Comparison of ENCODE assay signal across 8 cellular contexts in genomic region chr9:137049544-137050449, GRCh38. TPM values are rescaled to one million over a fixed set of nuclear protein-coding genes. Genes with fewer than 3 reads are reported as not detected.
DNase-seq lines count a peak whose midpoint lies in the region; ATAC-seq and TF ChIP-seq lines count a peak whose summit lies in the region.

No MANE protein-coding gene starts in this region.

- no peak overlapping the region for H3K27ac ChIP-seq in gastrocnemius medialis

- H3K27me3 Mint-ChIP-seq in Calu3 (ENCODE audit: unreplicated experiment) = no peaks in the 10 kb centered on the region

- H3K27me3 ChIP-seq in gastrocnemius medialis = peaks cover 33 to 68% (median 66%) of the 10 kb centered on the region in 3 donors

- intact Hi-C loops in gastrocnemius medialis (cut with DNase I; ENCODE audit: low total_unique reads) (no loop called here), Calu3 (cut with micrococcal nuclease; ENCODE audit: unreplicated experiment) (no loop called here)

- H3K4me1 Mint-ChIP-seq in Calu3 (ENCODE audit: low read depth, unreplicated experiment) = peaks cover 7% of the 10 kb centered on the region

- in situ Hi-C loops in ACHN (cut with HindIII; ENCODE audit: low pct_ligation_motif_present, low pct_unique_long_range_greater_than_20kb, low sequenced_read_pairs) = no loop called here
- in situ Hi-C loops in gastrocnemius medialis (cut with MboI; ENCODE audit: low sequenced_read_pairs in 4 of 4) = no loop called here

- no peak overlapping the region for H3K4me3 Mint-ChIP-seq in Calu3 (ENCODE audit: low read depth, unreplicated experiment)

- no peaks in the 10 kb centered on the region for H3K9me3 Mint-ChIP-seq in Calu3 (ENCODE audit: low read depth, unreplicated experiment)

- H3K4me1 ChIP-seq in gastrocnemius medialis = peaks cover 8 to 25% of the 10 kb centered on the region in 2 donors

- DNase-seq in ACHN = peak; percentile 41
- DNase-seq in NCI-H69 (lab: John Stamatoyannopoulos, UW) = peak; percentile 76
- DNase-seq in activated T-cell treated with anti-CD3 and anti-CD28 coated beads for 48 hours (ENCODE audit: low read depth) = peak; percentile 67
- DNase-seq in foreskin fibroblast = peak in 1 of 2 donors; percentile 76
- no peak for DNase-seq in gastrocnemius medialis
- no peak for DNase-seq in kidney glomerular epithelial cell (lab: John Stamatoyannopoulos, UW)
- DNase-seq in Calu3 = no peak

- H3K4me3 ChIP-seq in foreskin fibroblast (ENCODE audit: low read depth in 1 of 2, low read length in 2 of 2) (no peak overlapping the region), gastrocnemius medialis (no peak overlapping the region)

- no peak for TF ChIP-seq POLR2A in gastrocnemius medialis (IDR thresholded peaks at IDR 0.05)

- CTCF ChIA-PET in Calu3 (lab: Charles Lee) = no interaction called here

- TF ChIP-seq CTCF in GM12873 (IDR thresholded peaks at IDR 0.05; ENCODE audit: insufficient read depth, low read depth, low read length, missing control alignments) (peak; percentile 57), foreskin fibroblast (IDR thresholded peaks at IDR 0.05; ENCODE audit: low read depth, low read length) (peak; percentile 48), gastrocnemius medialis (IDR thresholded peaks at IDR 0.05 in 4 of 5, conservative IDR thresholded peaks at IDR 0.05 in 1 of 5) (peak in 3 of 5 experiments; percentile 6 to 44 (median 42)), Calu3 (IDR thresholded peaks at IDR 0.05; ENCODE audit: unreplicated experiment) (no peak)

- H3K27ac Mint-ChIP-seq in Calu3 (ENCODE audit: unreplicated experiment) = no peak overlapping the region

- no TSS peak for BruUV-seq in Calu3 (replicated peaks; lab: Mats Ljungman, UMichigan)

- H3K9me3 ChIP-seq in gastrocnemius medialis = no peaks in the 10 kb centered on the region

- ATAC-seq in gastrocnemius medialis = no peak

- H3K36me3 ChIP-seq in gastrocnemius medialis = no peaks in the 10 kb centered on the region

- H3K36me3 Mint-ChIP-seq in Calu3 (ENCODE audit: insufficient read depth, unreplicated experiment) = peaks cover 20% of the 10 kb centered on the region

RNA-seq across cellular contexts. Expression of gene NPDC1, which starts 3.8 kb away (rescaled TPM):
- total RNA-seq in gastrocnemius medialis = 10 to 100 TPM; 11.3 to 22.3 (median 19.0) TPM
- total RNA-seq in Calu3 (2022) = 65.2 and 78.6 TPM in 2 replicates

RNA-seq across cellular contexts. Expression of gene ENTPD2, which starts 4.1 kb away (rescaled TPM):
- total RNA-seq in gastrocnemius medialis (under 1 TPM in 2 of 4 donors, not detected in 2; 0.22 to 0.55 TPM), Calu3 (2022) (3.8 and 5.8 TPM in 2 replicates)

RNA-seq across cellular contexts. Expression of gene FUT7, which starts 17.9 kb away (rescaled TPM):
- not detected for total RNA-seq in gastrocnemius medialis
- total RNA-seq in Calu3 (2022) = not detected in 2 replicates

RNA-seq across cellular contexts. Expression of gene SAPCD2, which starts 20.6 kb away (rescaled TPM):
- total RNA-seq in gastrocnemius medialis = under 1 TPM in 3 of 4 donors, not detected in 1; 0.16 to 0.24 (median 0.17) TPM
- total RNA-seq in Calu3 (2022) = 38.4 and 41.1 TPM in 2 replicates

RNA-seq across cellular contexts. Expression of gene ABCA2, which starts 21.8 kb away (rescaled TPM):
- total RNA-seq in gastrocnemius medialis = 10 to 100 TPM; 14.1 to 20.0 (median 16.7) TPM
- 47.6 and 50.7 TPM in 2 replicates for total RNA-seq in Calu3 (2022)

Comparison
In these comparisons a context has a peak if more than half of its experiments do, and no peak if none do; other contexts are left out.
1. DNase-seq: peak in ACHN (single experiment), NCI-H69 (single experiment) and activated T-cell treated with anti-CD3 and anti-CD28 coated beads for 48 hours (single experiment); none in gastrocnemius medialis (0 of 2), kidney glomerular epithelial cell (single experiment) and Calu3 (single experiment).